19 cellular contexts compared by ENCODE assay signal in genomic region chr5:97545856-97546570, GRCh38.
A peak's percentile ranks its signal among the peaks of the same experiment; 100 is the strongest.
DNase-seq lines count a peak whose midpoint lies in the region; ATAC-seq, FAIRE-seq and TF ChIP-seq lines count a peak whose summit lies in the region.
"Had no signal": no experiment of that assay in that cellular context is flagged by ENCODE, and none has a peak within 500 bp of the region (broad histone marks: within the 10 kb centered on the region; RNA-seq: fewer than 3 reads in every experiment).

No MANE protein-coding gene starts in this region.

- H3K9me3 ChIP-seq in right atrium auricular region, result no peaks in the 10 kb centered on the region
- H3K9me3 ChIP-seq: tibial artery had no signal

- H3K27me3 ChIP-seq in right atrium auricular region, result no peaks in the 10 kb centered on the region
- H3K27me3 ChIP-seq: tibial artery had no signal

- FAIRE-seq in GM12891 (lab: Jason Lieb, UNC), result no peak

- H3K36me3 ChIP-seq in right atrium auricular region, result no peaks in the 10 kb centered on the region
- H3K36me3 ChIP-seq: tibial artery had no signal

- H3K4me3 ChIP-seq in fibroblast of mammary gland (ENCODE audit: control insufficient read depth, low read depth, low read length) (no peak overlapping the region), right atrium auricular region (no peak overlapping the region)
- H3K4me3 ChIP-seq: smooth muscle cell, tibial artery had no signal

- no peak for ATAC-seq in HG03354 (IDR thresholded peaks at IDR 0.05; ENCODE audit: poor library complexity, severe bottlenecking, unreplicated experiment)
- no peak for ATAC-seq in GM19023 (IDR thresholded peaks at IDR 0.05; ENCODE audit: unreplicated experiment)
- ATAC-seq: naive thymus-derived CD4-positive, alpha-beta T cell; stimulated activated naive CD8-positive, alpha-beta T cell treated with anti-CD3 and anti-CD28 coated beads, Interleukin-15, Interleukin-2, amounts not matched to agents 100 U/mL and 50 U/mL, for 24 hours had no signal

- H3K27ac ChIP-seq in right atrium auricular region, result no peak overlapping the region
- H3K27ac ChIP-seq: tibial artery had no signal

- TF ChIP-seq CTCF in fibroblast of mammary gland (conservative IDR thresholded peaks at IDR 0.05; ENCODE audit: control insufficient read depth, insufficient read depth, low read depth, low read length) (no peak), right atrium auricular region (IDR thresholded peaks at IDR 0.05) (no peak)

- no peaks in the 10 kb centered on the region for H3K4me1 ChIP-seq in right atrium auricular region
- H3K4me1 ChIP-seq: tibial artery had no signal

- no peak for TF ChIP-seq POLR2A in GM12891 (IDR thresholded peaks at IDR 0.05; ENCODE audit: low read depth, low read length)

- no peak for DNase-seq in GM12891 (ENCODE audit: insufficient read length, low spot score)
- peak; percentile 33 for DNase-seq in SK-N-DZ (ENCODE audit: low spot score)
- DNase-seq in fibroblast of mammary gland (ENCODE audit: low read depth), result peak; percentile 41
- DNase-seq in retina, result peak; percentile 34
- DNase-seq in right atrium auricular region (ENCODE audit: low spot score), result no peak
- DNase-seq: activated CD4-positive, alpha-beta T cell treated with anti-CD3 and anti-CD28 coated beads, Interleukin-2, amount 50 U/mL, for 1 hour; activated CD8-positive, alpha-beta memory T cell treated with anti-CD3 and anti-CD28 coated beads, Interleukin-2, amount 50 U/mL, for 48 hours; activated naive CD8-positive, alpha-beta T cell treated with anti-CD3 and anti-CD28 coated beads, Interleukin-2, amount 10 ng/mL, durations not matched to agents 7 days and 5 days; KG1; mesenchymal stem cell; naive thymus-derived CD4-positive, alpha-beta T cell; NCI-H1694 treated with DMSO at 0.1 percent for 48 hours; SHP77 treated with DMSO at 0.1 percent for 48 hours; stimulated activated CD4-positive, alpha-beta T cell treated with anti-CD3 and anti-CD28 coated beads, Interleukin-4, amount 100 ng/mL, for 1 hour; stimulated activated naive CD8-positive, alpha-beta T cell treated with anti-CD3 and anti-CD28 coated beads, Interleukin-15, Interleukin-2, amounts not matched to agents 100 U/mL and 50 U/mL, for 24 hours; tibial artery had no signal

TF ChIP-seq in GM12891, 5 proteins besides CTCF, POLR2A, EP300 and RAD21:
- peak; percentile 36; the same call in 1 of the 2 replicates for TF ChIP-seq SPI1 (IDR thresholded peaks at IDR 0.05; ENCODE audit: low read depth, low read length)
- no peak for TF ChIP-seq TAF1 (IDR thresholded peaks at IDR 0.05; ENCODE audit: low read depth, low read length)

Comparison
In these comparisons a context has a peak if more than half of its experiments do, and no peak if none do; other contexts are left out.
1. DNase-seq: peak in SK-N-DZ (single experiment), fibroblast of mammary gland (single experiment) and retina (single experiment); none in GM12891 (single experiment) and right atrium auricular region (single experiment).